In the genomic region with DNA sequence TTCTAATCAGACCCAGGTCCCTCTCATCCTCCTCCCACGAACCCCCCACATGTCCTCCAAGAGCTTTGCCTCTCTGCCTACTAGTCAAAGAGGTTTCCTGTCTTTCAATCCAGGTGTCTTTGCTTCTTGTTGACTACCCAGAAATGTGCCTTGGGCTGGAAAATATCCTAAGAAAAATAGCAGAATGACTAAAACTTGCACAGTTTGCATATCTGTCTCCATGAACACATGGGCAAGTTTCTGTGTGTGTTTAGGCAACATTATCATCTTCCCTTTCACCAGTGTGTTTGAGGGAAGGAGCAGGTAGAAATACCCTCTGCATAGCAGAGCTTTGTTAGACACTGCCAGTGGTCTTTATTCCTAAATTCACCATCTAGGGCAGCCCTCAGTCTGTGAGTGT, we compare ENCODE assay signal across 23 cellular contexts. TPM values are rescaled to one million over a fixed set of nuclear protein-coding genes. Genes with fewer than 3 reads are reported as not detected.
DNase-seq lines count a peak whose midpoint lies in the region; TF ChIP-seq lines count a peak whose summit lies in the region.
"Had no signal": no experiment of that assay in that cellular context is flagged by ENCODE, and none has a peak within 500 bp of the region (broad histone marks: within the 10 kb centered on the region; RNA-seq: fewer than 3 reads in every experiment).

No MANE protein-coding gene starts in this region.

- H3K27me3 Mint-ChIP-seq in nephron (ENCODE audit: low read depth) = peaks cover 41% of the 10 kb centered on the region
- H3K27me3 Mint-ChIP-seq in activated CD4-positive, alpha-beta memory T cell treated with anti-CD3 and anti-CD28 coated beads for 36 hours = peaks cover 49% of the 10 kb centered on the region

- no peaks in the 10 kb centered on the region for H3K36me3 Mint-ChIP-seq in nephron (ENCODE audit: low read depth)
- H3K36me3 Mint-ChIP-seq in activated CD4-positive, alpha-beta memory T cell treated with anti-CD3 and anti-CD28 coated beads for 36 hours = no peaks in the 10 kb centered on the region

- POLR2A ChIA-PET in activated CD4-positive, alpha-beta memory T cell treated with anti-CD3 and anti-CD28 coated beads for 36 hours (lab: Charles Lee) = no interaction called here

- H3K4me1 Mint-ChIP-seq in nephron = peaks cover 28% of the 10 kb centered on the region
- no peaks in the 10 kb centered on the region for H3K4me1 Mint-ChIP-seq in activated CD4-positive, alpha-beta memory T cell treated with anti-CD3 and anti-CD28 coated beads for 36 hours (ENCODE audit: low read depth)

- no peak for DNase-seq in left ventricle myocardium inferior
- DNase-seq in right atrium auricular region (ENCODE audit: low spot score) = no peak
- no peak for DNase-seq in activated gamma-delta T cell treated with Interleukin-2 at 50 U/mL for 16 hours
- no peak for DNase-seq in activated CD4-positive, alpha-beta memory T cell treated with anti-CD3 and anti-CD28 coated beads for 36 hours
- no peak for DNase-seq in uterus
- DNase-seq in cardiac septum (ENCODE audit: low spot score) = no peak
- DNase-seq: brain microvascular endothelial cell; dermis blood vessel endothelial cell; Kasumi-1; midbrain; NCI-H2107; NCI-H526; sigmoid colon; SJCRH30; stimulated activated CD4-positive, alpha-beta T cell treated with anti-CD3 and anti-CD28 coated beads, Interleukin-2, amount 100 ng/mL, for 24 hours had no signal

- intact Hi-C loops in left ventricle myocardium inferior (cut with micrococcal nuclease) (no loop called here), uterus (cut with DNase I; ENCODE audit: low total_unique reads) (no loop called here), cardiac septum (cut with DNase I) (no loop called here)
- intact Hi-C loops in activated CD4-positive, alpha-beta memory T cell treated with anti-CD3 and anti-CD28 coated beads for 36 hours (cut with micrococcal nuclease) = no loop called here

- peak overlapping the region; percentile 26 to 69 (median 62) for H3K27ac Mint-ChIP-seq in nephron
- no peak overlapping the region for H3K27ac Mint-ChIP-seq in activated CD4-positive, alpha-beta memory T cell treated with anti-CD3 and anti-CD28 coated beads for 36 hours
- H3K27ac Mint-ChIP-seq: activated T-helper 1 cell treated with anti-CD3 and anti-CD28 coated beads, Interleukin-12 subunit alpha, Interleukin-12 subunit beta, Interleukin-2, Interleukin-4 antibody, amounts not matched to agents 30 ng/mL and 10 ng/mL and 1 ng/mL, durations not matched to agents 14 hours and 24 hours and 36 hours had no signal

- TF ChIP-seq POLR2A in uterus (IDR thresholded peaks at IDR 0.05) = no peak

- CTCF ChIA-PET in activated CD4-positive, alpha-beta memory T cell treated with anti-CD3 and anti-CD28 coated beads for 36 hours (lab: Charles Lee) = interaction anchor here (0.8 kb wide), 1 partner anchor 22 kb away, joined by 3 read pairs; a partner anchor contains a TSS

- H3K27ac ChIP-seq in left ventricle myocardium inferior (replicated peaks) (peak overlapping the region; percentile 41), right atrium auricular region (no peak overlapping the region), esophagus (ENCODE audit: low read depth in 2 of 2, low read length in 1 of 2) (peak overlapping the region; percentile 90 to 98), uterus (no peak overlapping the region)
- H3K27ac ChIP-seq: BLaER1, brain microvascular endothelial cell, sigmoid colon, SJCRH30 had no signal

- H3K9me3 ChIP-seq in left ventricle myocardium inferior (replicated peaks) (no peaks in the 10 kb centered on the region), right atrium auricular region (no peaks in the 10 kb centered on the region), esophagus (ENCODE audit: control insufficient read depth in 2 of 2, insufficient read depth in 1 of 2, low read depth in 1 of 2, low read length in 1 of 2) (no peaks in the 10 kb centered on the region), uterus (no peaks in the 10 kb centered on the region)
- H3K9me3 ChIP-seq: BLaER1, sigmoid colon, SJCRH30 had no signal

- H3K27me3 ChIP-seq in left ventricle myocardium inferior (ENCODE audit: low read depth) (peaks cover 5% of the 10 kb centered on the region), right atrium auricular region (no peaks in the 10 kb centered on the region), esophagus (ENCODE audit: control insufficient read depth in 1 of 2, insufficient read depth in 2 of 2, low read length in 2 of 2) (no peaks in the 10 kb centered on the region), uterus (no peaks in the 10 kb centered on the region)
- H3K27me3 ChIP-seq: BLaER1, brain microvascular endothelial cell, sigmoid colon, SJCRH30 had no signal

- H3K4me3 ChIP-seq in left ventricle myocardium inferior = no peak overlapping the region
- H3K4me3 ChIP-seq in right atrium auricular region = no peak overlapping the region
- peak overlapping the region; percentile 57 to 88 for H3K4me3 ChIP-seq in esophagus (ENCODE audit: low read depth in 1 of 2, low read length in 2 of 2)
- H3K4me3 ChIP-seq in uterus = no peak overlapping the region
- H3K4me3 ChIP-seq: BLaER1, sigmoid colon, SJCRH30 had no signal

- H3K4me3 Mint-ChIP-seq in nephron = peak overlapping the region in 2 of 3 experiments; percentile 37 to 79
- no peak overlapping the region for H3K4me3 Mint-ChIP-seq in activated CD4-positive, alpha-beta memory T cell treated with anti-CD3 and anti-CD28 coated beads for 36 hours
- H3K4me3 Mint-ChIP-seq: activated T-helper 1 cell treated with anti-CD3 and anti-CD28 coated beads, Interleukin-12 subunit alpha, Interleukin-12 subunit beta, Interleukin-2, Interleukin-4 antibody, amounts not matched to agents 30 ng/mL and 10 ng/mL and 1 ng/mL, durations not matched to agents 14 hours and 24 hours and 36 hours had no signal

- H3K4me1 ChIP-seq in left ventricle myocardium inferior (peaks cover 37% of the 10 kb centered on the region), right atrium auricular region (peaks cover 0 to 5% of the 10 kb centered on the region in 2 donors), esophagus (ENCODE audit: control insufficient read depth in 2 of 2, insufficient read depth in 2 of 2, low read length in 1 of 2) (no peaks in the 10 kb centered on the region), uterus (no peaks in the 10 kb centered on the region)
- H3K4me1 ChIP-seq: BLaER1, SJCRH30 had no signal

- TF ChIP-seq CTCF in left ventricle myocardium inferior (IDR thresholded peaks at IDR 0.05; ENCODE audit: borderline replicate concordance) (no peak), right atrium auricular region (IDR thresholded peaks at IDR 0.05) (no peak), nephron (IDR thresholded peaks at IDR 0.05; ENCODE audit: unreplicated experiment in 3 of 3) (no peak), uterus (IDR thresholded peaks at IDR 0.05) (no peak)

- H3K36me3 ChIP-seq in left ventricle myocardium inferior (no peaks in the 10 kb centered on the region), right atrium auricular region (no peaks in the 10 kb centered on the region), esophagus (ENCODE audit: control insufficient read depth in 2 of 2, insufficient read depth in 2 of 2, low read length in 1 of 2) (no peaks in the 10 kb centered on the region), uterus (no peaks in the 10 kb centered on the region)
- H3K36me3 ChIP-seq: BLaER1, brain microvascular endothelial cell, sigmoid colon, SJCRH30 had no signal

- H3K9me3 Mint-ChIP-seq in nephron = no peaks in the 10 kb centered on the region
- no peaks in the 10 kb centered on the region for H3K9me3 Mint-ChIP-seq in activated CD4-positive, alpha-beta memory T cell treated with anti-CD3 and anti-CD28 coated beads for 36 hours
- H3K9me3 Mint-ChIP-seq: activated T-helper 1 cell treated with anti-CD3 and anti-CD28 coated beads, Interleukin-12 subunit alpha, Interleukin-12 subunit beta, Interleukin-2, Interleukin-4 antibody, amounts not matched to agents 30 ng/mL and 10 ng/mL and 1 ng/mL, durations not matched to agents 14 hours and 24 hours and 36 hours had no signal

- 26 to 39% methylated on average over 1 of the region's 1 CpG for WGBS in esophagus, 2 donors

RNA-seq across cellular contexts. Expression of a gene that starts 1.5 kb away (rescaled TPM):
- total RNA-seq in left ventricle myocardium inferior (0.74 TPM), right atrium auricular region (under 1 TPM; 0.07 to 0.35 TPM), uterus (under 1 TPM in 1 of 4 donors, not detected in 3; 0.62 TPM), cardiac septum (0.70 TPM)
- polyA plus RNA-seq in esophagus = 10 to 100 TPM; 72.9 to 85.8 TPM
- total RNA-seq in activated CD4-positive, alpha-beta memory T cell treated with anti-CD3 and anti-CD28 coated beads for 36 hours = not detected
- total RNA-seq: activated CD8-positive, alpha-beta memory T cell treated with anti-CD3 and anti-CD28 coated beads for 36 hours; activated T-helper 1 cell treated with anti-CD3 and anti-CD28 coated beads, Interleukin-12 subunit alpha, Interleukin-12 subunit beta, Interleukin-2, Interleukin-4 antibody, amounts not matched to agents 30 ng/mL and 10 ng/mL and 1 ng/mL, durations not matched to agents 14 hours and 24 hours and 36 hours; OCI-LY7; SJCRH30; T-helper 2 cell treated with Interferon-gamma antibody and Interleukin-4, amounts not matched to agents 100 ng/mL and 5 ng/mL, for 36 hours had no signal

RNA-seq across cellular contexts. Expression of a gene that starts 20.0 kb away (rescaled TPM):
- total RNA-seq in left ventricle myocardium inferior = 4.2 TPM
- 1 to 10 TPM; 3.5 to 4.7 TPM for total RNA-seq in right atrium auricular region
- polyA plus RNA-seq in esophagus = 10 to 100 TPM; 13.9 to 39.4 TPM
- 1 to 10 TPM; 6.3 to 7.2 TPM for total RNA-seq in activated CD4-positive, alpha-beta memory T cell treated with anti-CD3 and anti-CD28 coated beads for 36 hours
- 10 to 100 TPM in 1 of 4 donors, 1 to 10 TPM in 3; 3.3 to 17.1 (median 7.6) TPM for total RNA-seq in uterus
- total RNA-seq in cardiac septum = 7.2 TPM

RNA-seq across cellular contexts. Expression of a gene that starts 22.1 kb away (rescaled TPM):
- 107 TPM for total RNA-seq in left ventricle myocardium inferior
- 10 to 100 TPM; 11.8 to 27.5 TPM for total RNA-seq in right atrium auricular region
- 1 to 10 TPM; 4.7 to 8.3 TPM for polyA plus RNA-seq in esophagus
- total RNA-seq in activated CD4-positive, alpha-beta memory T cell treated with anti-CD3 and anti-CD28 coated beads for 36 hours = 1 to 10 TPM; 2.1 to 2.5 TPM
- total RNA-seq in uterus = 10 to 100 TPM in 1 of 4 donors, 1 to 10 TPM in 1, under 1 TPM in 2; 0.51 to 10.7 (median 2.9) TPM
- total RNA-seq in cardiac septum = 49.9 TPM

RNA-seq across cellular contexts. Expression of a gene that starts 57.6 kb away (rescaled TPM):
- total RNA-seq in left ventricle myocardium inferior (0.30 TPM), right atrium auricular region (not detected), uterus (not detected), cardiac septum (0.24 TPM)
- polyA plus RNA-seq in esophagus = under 1 TPM in 1 of 2 donors, not detected in 1; 0.08 TPM
- total RNA-seq in activated CD4-positive, alpha-beta memory T cell treated with anti-CD3 and anti-CD28 coated beads for 36 hours = under 1 TPM; 0.24 to 0.39 TPM
- total RNA-seq: HT1080, OCI-LY7, SJCRH30 had no signal

Comparison
In these comparisons a context has a peak if more than half of its experiments do, and no peak if none do; other contexts are left out.
1. H3K27ac ChIP-seq: peak in left ventricle myocardium inferior (single experiment) and esophagus (2 of 2); none in right atrium auricular region (0 of 2) and uterus (0 of 2).
2. H3K4me3 ChIP-seq: peak in esophagus (2 of 2); none in left ventricle myocardium inferior (single experiment), right atrium auricular region (0 of 2) and uterus (0 of 2).